29 cellular contexts compared by ENCODE assay signal in the genomic region with DNA sequence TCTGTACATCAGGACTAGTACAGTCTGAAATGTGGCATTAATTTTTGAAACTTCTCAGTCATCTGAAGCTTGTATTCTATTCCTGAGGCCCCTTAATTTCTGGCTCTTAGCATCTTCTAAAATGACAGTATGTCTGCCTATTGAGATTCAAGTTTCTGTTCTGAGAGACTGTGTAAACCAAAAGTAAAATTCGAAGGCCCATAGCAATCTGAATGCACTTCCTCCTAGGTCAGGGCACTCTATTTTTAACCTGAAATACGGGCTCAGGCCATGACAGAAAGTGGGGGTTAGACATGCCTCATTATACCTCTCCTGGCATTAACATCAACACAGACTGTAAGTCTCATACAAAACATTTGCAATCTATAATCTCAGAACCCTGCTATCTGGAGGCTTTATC.
"Had no signal": no experiment of that assay in that cellular context is flagged by ENCODE, and none has a peak within 500 bp of the region (broad histone marks: within the 10 kb centered on the region; RNA-seq: fewer than 3 reads in every experiment).

No MANE protein-coding gene starts in this region.

- ATAC-seq: natural killer cell; psoas muscle; right cardiac atrium; right lobe of liver; stimulated activated memory B cell treated with anti-CD40 and anti-IgM and Interleukin-4, amounts not matched to agents 10 μg/mL and 1 μg/mL and 100 μg/mL, for 72 hours; stimulated activated naive CD8-positive, alpha-beta T cell treated with anti-CD3 and anti-CD28 coated beads, Interleukin-15, amount 100 ng/mL, for 72 hours; stimulated activated naive CD8-positive, alpha-beta T cell treated with anti-CD3 and anti-CD28 coated beads, Interleukin-15, Interleukin-2, amounts not matched to agents 100 U/mL and 50 U/mL, for 24 hours; upper lobe of right lung had no signal

- H3K36me3 ChIP-seq: neural progenitor cell, ovary, right lobe of liver, sigmoid colon, suprapubic skin, tibial artery, transverse colon, upper lobe of right lung, uterus had no signal

- H3K36me3 Mint-ChIP-seq: natural killer cell; neural progenitor cell; stimulated activated memory B cell treated with anti-CD40 and anti-IgM and Interleukin-4, amounts not matched to agents 10 μg/mL and 1 μg/mL and 100 μg/mL, for 72 hours; type B pancreatic cell had no signal

- H3K4me1 ChIP-seq: neural progenitor cell, parathyroid adenoma, psoas muscle, right lobe of liver, sigmoid colon, suprapubic skin, testis, tibial artery, transverse colon, upper lobe of right lung, uterus had no signal

- H3K4me3 ChIP-seq: neural progenitor cell, ovary, psoas muscle, right lobe of liver, sigmoid colon, suprapubic skin, testis, tibial artery, transverse colon, upper lobe of right lung, uterus had no signal

- H3K9me3 Mint-ChIP-seq: nephron, neural progenitor cell, type B pancreatic cell had no signal

- DNase-seq: natural killer cell; occipital lobe; ovary; posterior cingulate gyrus; psoas muscle; right cardiac atrium; right lobe of liver; sigmoid colon; small intestine; stimulated activated CD4-positive, alpha-beta T cell treated with anti-CD3 and anti-CD28 coated beads, Interleukin-15, amount 100 ng/mL, for 24 hours; stimulated activated CD4-positive, alpha-beta T cell treated with anti-CD3 and anti-CD28 coated beads, Interleukin-4, amount 100 ng/mL, for 1 hour; stimulated activated CD4-positive, alpha-beta T cell treated with anti-CD3 and anti-CD28 coated beads, Interleukin-4, amount 100 ng/mL, for 4 hours; stimulated activated CD8-positive, alpha-beta memory T cell treated with anti-CD3 and anti-CD28 coated beads, Interleukin-4, amount 100 ng/mL, for 48 hours; stimulated activated naive CD4-positive, alpha-beta T cell; stimulated activated naive CD8-positive, alpha-beta T cell treated with anti-CD3 and anti-CD28 coated beads, Interleukin-15, amount 100 ng/mL, for 72 hours; stimulated activated naive CD8-positive, alpha-beta T cell treated with anti-CD3 and anti-CD28 coated beads, Interleukin-15, Interleukin-2, amounts not matched to agents 100 U/mL and 50 U/mL, for 24 hours; substantia nigra; tibial artery; transverse colon; upper lobe of right lung; uterus had no signal

- H3K27me3 ChIP-seq: neural progenitor cell, ovary, right lobe of liver, sigmoid colon, suprapubic skin, testis, tibial artery, transverse colon, upper lobe of right lung, uterus had no signal

- H3K27me3 Mint-ChIP-seq: progenitor cell of endocrine pancreas; stimulated activated memory B cell treated with anti-CD40 and anti-IgM and Interleukin-4, amounts not matched to agents 10 μg/mL and 1 μg/mL and 100 μg/mL, for 72 hours; stimulated activated naive CD8-positive, alpha-beta T cell treated with anti-CD3 and anti-CD28 coated beads, Interleukin-15, amount 100 ng/mL, for 72 hours; type B pancreatic cell had no signal

- H2AFZ ChIP-seq: neural progenitor cell, parathyroid adenoma had no signal

- H3K79me2 ChIP-seq: parathyroid adenoma had no signal

- H3K27ac ChIP-seq: neural progenitor cell, ovary, parathyroid adenoma, psoas muscle, right lobe of liver, sigmoid colon, suprapubic skin, testis, tibial artery, transverse colon, upper lobe of right lung, uterus had no signal

- H3K9ac ChIP-seq: neural progenitor cell, parathyroid adenoma had no signal

- H3K4me2 ChIP-seq: neural progenitor cell had no signal

- H3K4me1 Mint-ChIP-seq: natural killer cell; nephron; neural progenitor cell; stimulated activated memory B cell treated with anti-CD40 and anti-IgM and Interleukin-4, amounts not matched to agents 10 μg/mL and 1 μg/mL and 100 μg/mL, for 72 hours; stimulated activated naive CD8-positive, alpha-beta T cell treated with anti-CD3 and anti-CD28 coated beads, Interleukin-15, amount 100 ng/mL, for 72 hours had no signal

- H3K27ac Mint-ChIP-seq: natural killer cell; nephron; neural progenitor cell; progenitor cell of endocrine pancreas; stimulated activated memory B cell treated with anti-CD40 and anti-IgM and Interleukin-4, amounts not matched to agents 10 μg/mL and 1 μg/mL and 100 μg/mL, for 72 hours; stimulated activated naive CD8-positive, alpha-beta T cell treated with anti-CD3 and anti-CD28 coated beads, Interleukin-15, amount 100 ng/mL, for 72 hours; type B pancreatic cell had no signal

- H3K4me3 Mint-ChIP-seq: natural killer cell; nephron; neural progenitor cell; stimulated activated memory B cell treated with anti-CD40 and anti-IgM and Interleukin-4, amounts not matched to agents 10 μg/mL and 1 μg/mL and 100 μg/mL, for 72 hours; stimulated activated naive CD8-positive, alpha-beta T cell treated with anti-CD3 and anti-CD28 coated beads, Interleukin-15, amount 100 ng/mL, for 72 hours; type B pancreatic cell had no signal

- H3K9me3 ChIP-seq: ovary, psoas muscle, right lobe of liver, sigmoid colon, suprapubic skin, testis, tibial artery, transverse colon, upper lobe of right lung, uterus had no signal
